In the genomic region with DNA sequence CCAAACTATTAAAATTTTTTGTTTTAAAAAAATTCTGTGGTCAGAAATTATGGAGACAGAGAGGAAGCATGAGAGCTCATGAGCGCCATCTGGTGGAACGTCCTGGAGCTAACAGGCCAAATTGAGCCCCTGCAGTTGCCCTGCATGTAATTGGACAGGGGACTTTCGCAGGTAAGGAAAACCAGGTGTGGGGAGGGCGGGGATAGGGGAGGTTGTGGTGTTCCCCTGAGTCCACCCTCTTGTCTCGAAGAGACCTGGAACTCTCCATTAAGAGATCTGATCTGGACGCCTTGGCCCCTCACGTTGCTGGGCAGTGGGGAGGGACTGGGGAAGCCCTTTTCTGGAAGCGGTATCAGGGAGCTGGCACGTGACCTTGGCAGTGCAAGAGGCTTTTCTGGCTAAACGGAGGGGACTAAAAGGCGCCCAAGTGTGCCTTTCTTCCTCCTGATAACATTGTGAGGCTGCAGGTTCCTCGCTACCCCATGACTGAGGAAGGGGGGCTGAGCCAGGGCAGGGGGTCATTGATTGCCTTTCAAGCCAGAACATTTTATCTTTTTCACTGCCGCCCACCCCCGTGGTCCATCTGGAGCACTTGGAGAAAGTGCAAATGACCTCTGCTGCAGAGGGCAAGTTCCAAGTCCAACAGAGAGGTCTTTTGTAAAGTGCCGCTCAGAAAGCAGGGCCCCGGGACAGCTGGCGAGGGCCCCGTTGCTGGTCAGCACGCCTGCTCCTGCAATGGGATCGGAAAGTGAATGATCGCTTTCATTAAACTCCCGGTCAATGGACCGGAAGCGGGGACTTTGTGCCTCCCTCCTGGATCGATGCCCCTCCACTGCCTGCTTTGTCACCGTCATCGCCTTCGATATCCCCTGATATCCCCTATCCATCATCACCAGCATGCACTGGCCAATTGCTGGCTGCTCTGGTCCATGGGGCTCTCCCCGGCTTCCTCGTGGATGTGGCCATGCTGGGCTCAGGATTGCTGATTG, we compare ENCODE assay signal across 8 cellular contexts. TPM values are rescaled to one million over a fixed set of nuclear protein-coding genes. Genes with fewer than 3 reads are reported as not detected.
DNase-seq lines count a peak whose midpoint lies in the region; ATAC-seq and TF ChIP-seq lines count a peak whose summit lies in the region.

No MANE protein-coding gene starts in this region.

- CTCF ChIA-PET in HCT116 (lab: Charles Lee) (interaction anchor here (0.6 to 4.7 kb wide), 18 partner anchors 8 to 1868 kb away, joined by 3 to 124 read pairs (median 4); a partner anchor contains a TSS), OCI-LY7 (lab: Charles Lee; ENCODE audit: unreplicated experiment) (interaction anchor here (0.5 kb wide), 1 partner anchor 397 kb away, joined by 3 read pairs; no protein-coding TSS in a partner anchor)

- H3K79me2 ChIP-seq in HCT116 (ENCODE audit: insufficient read depth, low read length) (no peaks in the 10 kb centered on the region), OCI-LY7 (ENCODE audit: insufficient read depth, low read depth, low read length) (no peaks in the 10 kb centered on the region)

- H3K4ac ChIP-seq in neuronal stem cell (ENCODE audit: low read length), result no peak overlapping the region

- no peaks in the 10 kb centered on the region for H3K9me2 ChIP-seq in HCT116 (ENCODE audit: insufficient read depth)
- H3K9me2 ChIP-seq in OCI-LY7 (ENCODE audit: insufficient read depth, low read length), result no peaks in the 10 kb centered on the region

- no peak overlapping the region for H3K27ac ChIP-seq in HCT116 (ENCODE audit: low read depth, low read length)
- H3K27ac ChIP-seq in OCI-LY7 (ENCODE audit: low read depth, low read length, poor library complexity, severe bottlenecking), result no peak overlapping the region
- no peak overlapping the region for H3K27ac ChIP-seq in neuronal stem cell (replicated peaks; ENCODE audit: low read length)

- peak; percentile 86 for TF ChIP-seq CTCF in BE2C (IDR thresholded peaks at IDR 0.05; ENCODE audit: low read depth, low read length)
- TF ChIP-seq CTCF in HCT116 (IDR thresholded peaks at IDR 0.05 in 2 of 3, conservative IDR thresholded peaks at IDR 0.05 in 1 of 3; ENCODE audit: borderline replicate concordance in 1 of 3, insufficient read depth in 1 of 3, low read depth in 2 of 3, low read length in 2 of 3), result peak; percentile 53 to 83 (median 81)
- TF ChIP-seq CTCF in OCI-LY7 (conservative IDR thresholded peaks at IDR 0.05; ENCODE audit: low read length), result peak; percentile 89

- H2BK120ac ChIP-seq in neuronal stem cell (ENCODE audit: low read depth, low read length), result no peak overlapping the region

- H3K4me1 ChIP-seq in BE2C (no peaks in the 10 kb centered on the region), HCT116 (ENCODE audit: control insufficient read depth in 1 of 2, insufficient read depth in 2 of 2, low read length in 2 of 2) (no peaks in the 10 kb centered on the region), OCI-LY7 (ENCODE audit: insufficient read depth, low read length, poor library complexity, severe bottlenecking) (no peaks in the 10 kb centered on the region), neuronal stem cell (ENCODE audit: control insufficient read depth in 2 of 2, insufficient read depth in 1 of 2, low read depth in 1 of 2, low read length in 2 of 2) (peaks cover 2 to 3% of the 10 kb centered on the region in 2 donors)

- H3K79me1 ChIP-seq in neuronal stem cell (ENCODE audit: low read depth, low read length), result no peaks in the 10 kb centered on the region

- no peak overlapping the region for H2BK5ac ChIP-seq in neuronal stem cell (ENCODE audit: low read length)

- H2BK12ac ChIP-seq in neuronal stem cell (ENCODE audit: low read length), result no peak overlapping the region

- H3K9me3 ChIP-seq in BE2C, result no peaks in the 10 kb centered on the region
- H3K9me3 ChIP-seq in HCT116 (ENCODE audit: control insufficient read depth in 1 of 2, insufficient read depth in 1 of 2, low read depth in 1 of 2, low read length in 2 of 2), result no peaks in the 10 kb centered on the region
- H3K9me3 ChIP-seq in OCI-LY7 (ENCODE audit: low read length), result no peaks in the 10 kb centered on the region
- no peaks in the 10 kb centered on the region for H3K9me3 ChIP-seq in neuronal stem cell (replicated peaks in 1 of 2; ENCODE audit: control insufficient read depth in 2 of 2, insufficient read depth in 1 of 2, low read depth in 1 of 2, low read length in 2 of 2)

- peak; percentile 60 for TF ChIP-seq RAD21 in HCT116 (IDR thresholded peaks at IDR 0.05; ENCODE audit: low read depth)

- H3K36me3 ChIP-seq in BE2C (no peaks in the 10 kb centered on the region), HCT116 (ENCODE audit: control insufficient read depth in 1 of 2, insufficient read depth in 2 of 2, low read length in 2 of 2) (no peaks in the 10 kb centered on the region), OCI-LY7 (ENCODE audit: insufficient read depth, low read length) (no peaks in the 10 kb centered on the region), neuronal stem cell (replicated peaks in 1 of 2; ENCODE audit: control insufficient read depth in 2 of 2, insufficient read depth in 2 of 2, low read length in 2 of 2) (no peaks in the 10 kb centered on the region)

- ATAC-seq in HCT116 (peak; percentile 73), GM18505 (IDR thresholded peaks at IDR 0.05; ENCODE audit: unreplicated experiment) (no peak)

- H3K4me2 ChIP-seq in HCT116 (ENCODE audit: low read length) (no peak overlapping the region), OCI-LY7 (ENCODE audit: low read length) (no peak overlapping the region), neuronal stem cell (ENCODE audit: insufficient read depth, low read length, poor library complexity, severe bottlenecking) (peak overlapping the region; percentile 27)

- TF ChIP-seq POLR2A in HCT116 (IDR thresholded peaks at IDR 0.05; ENCODE audit: borderline replicate concordance, extremely low read depth, insufficient read depth, insufficient read length) (no peak), GM18505 (IDR thresholded peaks at IDR 0.05; ENCODE audit: borderline replicate concordance, extremely low read depth, insufficient read depth, insufficient read length) (no peak)

- no CpG with 5 or more reads among the region's 30 CpGs for WGBS in neuronal stem cell (ENCODE audit: extremely low coverage in 2 of 2, insufficient read length in 2 of 2, insufficient replicate concordance in 1 of 2), 2 donors

- no peak overlapping the region for H3K4me3 ChIP-seq in BE2C (ENCODE audit: low read depth, low read length)
- H3K4me3 ChIP-seq in HCT116 (replicated peaks in 1 of 2; ENCODE audit: low read depth in 1 of 2, low read length in 2 of 2), result no peak overlapping the region
- H3K4me3 ChIP-seq in OCI-LY7 (ENCODE audit: low read depth, low read length, poor library complexity, severe bottlenecking), result no peak overlapping the region
- H3K4me3 ChIP-seq in neuronal stem cell (ENCODE audit: low read length in 2 of 2), result peak overlapping the region in 1 of 2 donors; percentile 28

- POLR2A ChIA-PET in HCT116 (lab: Charles Lee) (no interaction called here), OCI-LY7 (lab: Charles Lee) (interaction anchor here (0.6 kb wide), 1 partner anchor 51 kb away, joined by 4 read pairs; no protein-coding TSS in a partner anchor)

- H3K23ac ChIP-seq in neuronal stem cell (ENCODE audit: low read depth, low read length, poor library complexity), result no peak overlapping the region

- no peak overlapping the region for H4K8ac ChIP-seq in neuronal stem cell (ENCODE audit: low read depth, low read length)

- DNase-seq in BE2C, result peak; percentile 61
- DNase-seq in HCT116 (ENCODE audit: low read depth, low spot score), result peak; percentile 35
- DNase-seq in OCI-LY7 (ENCODE audit: low spot score), result peak; percentile 58
- peak; percentile 17 for DNase-seq in activated T-helper 9 cell treated with anti-CD3 and anti-CD28 coated beads, Interleukin-2, amount 50 U/mL, for 16 hours (ENCODE audit: low read depth)
- DNase-seq in foreskin melanocyte, result peak; percentile 21
- DNase-seq in neuronal stem cell (ENCODE audit: low spot score), result peak; percentile 64
- DNase-seq in ureter (ENCODE audit: low spot score), result peak; percentile 60

- RAD21 ChIA-PET in HCT116 (lab: Charles Lee; ENCODE audit: low non-redundant PET in 1 of 2, low total read pairs in 2 of 2, uncharacterized antibody in 2 of 2, unreplicated experiment in 2 of 2), result interaction anchor here (0.5 to 2.4 kb wide), 10 partner anchors 83 to 786 kb away, joined by 3 to 11 read pairs (median 4); no protein-coding TSS in a partner anchor

- H2AFZ ChIP-seq in HCT116 (ENCODE audit: low read depth, low read length, poor library complexity, severe bottlenecking) (no peak overlapping the region), OCI-LY7 (ENCODE audit: low read length) (no peak overlapping the region), neuronal stem cell (ENCODE audit: low read length) (peak overlapping the region; percentile 49)

- no peak overlapping the region for H3K18ac ChIP-seq in neuronal stem cell (ENCODE audit: low read length)

- no peak overlapping the region for H2BK15ac ChIP-seq in neuronal stem cell (ENCODE audit: low read length)

- no peak overlapping the region for H4K91ac ChIP-seq in neuronal stem cell (ENCODE audit: low read depth, low read length, poor library complexity)

- H4K20me1 ChIP-seq in HCT116 (ENCODE audit: insufficient read depth), result no peaks in the 10 kb centered on the region
- no peaks in the 10 kb centered on the region for H4K20me1 ChIP-seq in OCI-LY7 (ENCODE audit: insufficient read depth, low read length)

- no peak overlapping the region for H2AK5ac ChIP-seq in neuronal stem cell (ENCODE audit: low read depth, low read length)

- no TSS peak for BruUV-seq in HCT116 (replicated peaks; lab: Mats Ljungman, UMichigan)
- no TSS peak for BruUV-seq in OCI-LY7 (replicated peaks; lab: Mats Ljungman, UMichigan)

- intact Hi-C loops in HCT116 (cut with micrococcal nuclease) (no loop called here), OCI-LY7 (cut with micrococcal nuclease; ENCODE audit: unreplicated experiment) (loop anchor here (1.0 kb wide), 1 partner anchor 479 kb away; no protein-coding TSS in a partner anchor)

- H3K27me3 ChIP-seq in BE2C (no peaks in the 10 kb centered on the region), HCT116 (ENCODE audit: insufficient read depth, low read length) (no peaks in the 10 kb centered on the region), neuronal stem cell (ENCODE audit: control insufficient read depth in 3 of 3, insufficient read depth in 3 of 3, low read depth in 1 of 3, low read length in 3 of 3) (no peaks in the 10 kb centered on the region)

- no peak overlapping the region for H3K9ac ChIP-seq in HCT116 (ENCODE audit: low read length)
- H3K9ac ChIP-seq in neuronal stem cell (ENCODE audit: low read depth, low read length, poor library complexity), result no peak overlapping the region

- H3K14ac ChIP-seq in neuronal stem cell (ENCODE audit: low read length), result no peak overlapping the region

RNA-seq across cellular contexts. Expression of a gene that starts 18.4 kb away (rescaled TPM):
- polyA plus RNA-seq in BE2C (2012; ENCODE audit: insufficient read depth, insufficient read length, low read depth), result not detected
- total RNA-seq in HCT116 (2021; ENCODE audit: unreplicated experiment) (not detected), OCI-LY7 (2022) (not detected in 2 replicates), ureter (not detected)
- polyA plus RNA-seq in HCT116 (2012), result not detected in 2 replicates
- total RNA-seq in OCI-LY7 (2014; rRNA removed; shearing (Covaris generic)), result not detected in 2 replicates
- polyA plus RNA-seq in neuronal stem cell (2013, experiment 1 of 2), result not detected
- polyA plus RNA-seq in neuronal stem cell (2013, experiment 2 of 2), result not detected

RNA-seq across cellular contexts. Expression of a gene that starts 23.2 kb away (rescaled TPM):
- polyA plus RNA-seq in BE2C (2012; ENCODE audit: insufficient read depth, insufficient read length, low read depth), result not detected
- total RNA-seq in HCT116 (2021; ENCODE audit: unreplicated experiment) (not detected), OCI-LY7 (2022) (not detected in 2 replicates), ureter (2.3 TPM)
- polyA plus RNA-seq in HCT116 (2012), result not detected in 2 replicates
- not detected in 2 replicates for total RNA-seq in OCI-LY7 (2014; rRNA removed; shearing (Covaris generic))
- not detected for polyA plus RNA-seq in neuronal stem cell (2013, experiment 1 of 2)
- polyA plus RNA-seq in neuronal stem cell (2013, experiment 2 of 2), result not detected

RNA-seq across cellular contexts. Expression of a gene that starts 33.6 kb away (rescaled TPM):
- polyA plus RNA-seq in BE2C (2012; ENCODE audit: insufficient read depth, insufficient read length, low read depth), result not detected
- total RNA-seq in HCT116 (2021; ENCODE audit: unreplicated experiment) (not detected), OCI-LY7 (2022) (not detected in 2 replicates), ureter (not detected)
- not detected in 2 replicates for polyA plus RNA-seq in HCT116 (2012)
- not detected in 2 replicates for total RNA-seq in OCI-LY7 (2014; rRNA removed; shearing (Covaris generic))
- polyA plus RNA-seq in neuronal stem cell (2013, experiment 1 of 2), result not detected
- polyA plus RNA-seq in neuronal stem cell (2013, experiment 2 of 2), result not detected

RNA-seq across cellular contexts. Expression of a gene that starts 58.8 kb away (rescaled TPM):
- not detected for polyA plus RNA-seq in BE2C (2012; ENCODE audit: insufficient read depth, insufficient read length, low read depth)
- total RNA-seq in HCT116 (2021; ENCODE audit: unreplicated experiment) (8.7 TPM), OCI-LY7 (2022) (not detected in 2 replicates), ureter (0.49 TPM)
- not detected in 2 replicates for polyA plus RNA-seq in HCT116 (2012)
- total RNA-seq in OCI-LY7 (2014; rRNA removed; shearing (Covaris generic)), result not detected in 2 replicates
- polyA plus RNA-seq in neuronal stem cell (2013, experiment 1 of 2), result 0.03 TPM
- not detected for polyA plus RNA-seq in neuronal stem cell (2013, experiment 2 of 2)
